19 cellular contexts compared by ENCODE assay signal in genomic region chr16:8516471-8516870, GRCh38.
DNase-seq lines count a peak whose midpoint lies in the region; ATAC-seq, FAIRE-seq and TF ChIP-seq lines count a peak whose summit lies in the region.
"Had no signal": no experiment of that assay in that cellular context is flagged by ENCODE, and none has a peak within 500 bp of the region (broad histone marks: within the 10 kb centered on the region; RNA-seq: fewer than 3 reads in every experiment).

No MANE protein-coding gene starts in this region.

- BruUV-seq in HepG2 (replicated peaks; lab: Mats Ljungman, UMichigan), result no TSS peak

- intact Hi-C loops in HepG2 (cut with micrococcal nuclease; ENCODE audit: unreplicated experiment) (no loop called here), right lobe of liver (cut with DNase I) (no loop called here), colonic mucosa (cut with DNase I) (no loop called here)

- H3K27me3 ChIP-seq in HepG2 (ENCODE audit: control insufficient read depth in 1 of 2, insufficient read depth in 2 of 2, low read length in 2 of 2), result peaks cover 0 to 57% of the 10 kb centered on the region in 2 experiments; a peak in 3 of 5 replicates
- H3K27me3 ChIP-seq in right lobe of liver, result no peaks in the 10 kb centered on the region
- no peaks in the 10 kb centered on the region for H3K27me3 ChIP-seq in colonic mucosa
- H3K27me3 ChIP-seq: BLaER1 treated with 17β-estradiol and CSF1 and Interleukin-3, amounts not matched to agents 10 nM and 100 nM had no signal

- no peaks in the 10 kb centered on the region for H3K79me2 ChIP-seq in HepG2 (ENCODE audit: insufficient read depth, low read length)

- no peak overlapping the region for H3K4me3 ChIP-seq in HepG2 (replicated peaks in 1 of 3; ENCODE audit: insufficient read depth in 1 of 3, low read depth in 2 of 3, low read length in 3 of 3)
- H3K4me3 ChIP-seq in right lobe of liver, result no peak overlapping the region
- H3K4me3 ChIP-seq in colonic mucosa, result no peak overlapping the region
- H3K4me3 ChIP-seq: A549; BLaER1 treated with 17β-estradiol and CSF1 and Interleukin-3, amounts not matched to agents 10 nM and 100 nM had no signal

- WGBS in HepG2 (ENCODE audit: low lambda C conversion rate), result 51% methylated on average over 3 of the region's 3 CpGs
- 92% methylated on average over 3 of the region's 3 CpGs for WGBS in right lobe of liver (ENCODE audit: insufficient coverage, low coverage, low lambda C conversion rate, missing lambda C conversion rate)

- H4K20me1 ChIP-seq in HepG2 (ENCODE audit: insufficient read depth, low read length), result no peaks in the 10 kb centered on the region
- H4K20me1 ChIP-seq: BLaER1 treated with 17β-estradiol and CSF1 and Interleukin-3, amounts not matched to agents 10 nM and 100 nM had no signal

- no peak for TF ChIP-seq RAD21 in HepG2 (CRISPR knock-in tag; IDR thresholded peaks at IDR 0.05)

- H3K27ac ChIP-seq in HepG2 (ENCODE audit: extremely low read length, insufficient read depth, low read length), result no peak overlapping the region
- H3K27ac ChIP-seq in right lobe of liver, result no peak overlapping the region
- H3K27ac ChIP-seq in colonic mucosa, result peak overlapping the region; percentile 38
- H3K27ac ChIP-seq: 22Rv1; A549; BLaER1 treated with 17β-estradiol and CSF1 and Interleukin-3, amounts not matched to agents 10 nM and 100 nM; C4-2B had no signal

- FAIRE-seq in HepG2 (lab: Jason Lieb, UNC), result no peak
- FAIRE-seq: A549, D721Med, G401.6, GM12891 had no signal

- H2AFZ ChIP-seq in HepG2 (ENCODE audit: low read length), result no peak overlapping the region

- H3K9ac ChIP-seq in HepG2 (ENCODE audit: insufficient read depth, low read depth, low read length) (no peak overlapping the region), colonic mucosa (ENCODE audit: low read depth in 2 of 2, low read length in 2 of 2) (no peak overlapping the region)
- H3K9ac ChIP-seq: BLaER1 treated with 17β-estradiol and CSF1 and Interleukin-3, amounts not matched to agents 10 nM and 100 nM had no signal

- in situ Hi-C loops in HepG2 (cut with HindIII; ENCODE audit: extremely low pct_ligation_motif_present, low pct_unique_long_range_greater_than_20kb), result no loop called here

- H3K9me3 ChIP-seq in HepG2 (ENCODE audit: low read length) (no peaks in the 10 kb centered on the region), right lobe of liver (no peaks in the 10 kb centered on the region), colonic mucosa (no peaks in the 10 kb centered on the region)
- H3K9me3 ChIP-seq: A549, Caco-2 had no signal

- H3K36me3 ChIP-seq in HepG2 (replicated peaks in 1 of 2; ENCODE audit: control insufficient read depth in 1 of 2, insufficient read depth in 2 of 2, low read length in 2 of 2) (no peaks in the 10 kb centered on the region), right lobe of liver (no peaks in the 10 kb centered on the region), colonic mucosa (no peaks in the 10 kb centered on the region)
- H3K36me3 ChIP-seq: BLaER1 treated with 17β-estradiol and CSF1 and Interleukin-3, amounts not matched to agents 10 nM and 100 nM had no signal

- no peak for TF ChIP-seq CTCF in HepG2 (CRISPR knock-in tag; IDR thresholded peaks at IDR 0.05)
- no peak for TF ChIP-seq CTCF in right lobe of liver (IDR thresholded peaks at IDR 0.05)
- TF ChIP-seq CTCF in colonic mucosa (IDR thresholded peaks at IDR 0.05), result no peak

- no peak overlapping the region for H3K4me2 ChIP-seq in HepG2 (ENCODE audit: low read depth, low read length)
- H3K4me2 ChIP-seq: A549; BLaER1 treated with 17β-estradiol and CSF1 and Interleukin-3, amounts not matched to agents 10 nM and 100 nM had no signal

- DNase-seq in HepG2 (ENCODE audit: low spot score) (no peak), right lobe of liver (no peak), colonic mucosa (no peak), NCI-H774 (lab: John Stamatoyannopoulos, UW) (no peak), KG1 (lab: John Stamatoyannopoulos, UW) (no peak)
- DNase-seq: AML-193; Caco-2; Calu3; CD4-positive, alpha-beta T cell; CD8-positive, alpha-beta T cell; DMS79 treated with DMSO at 0.1 percent for 48 hours; GF-D8 had no signal

- CTCF ChIA-PET in HepG2 (lab: Yijun Ruan, JAX; ENCODE audit: low intra/inter-chr PET ratio, low total read pairs), result no interaction called here

- no peaks in the 10 kb centered on the region for H3K4me1 ChIP-seq in HepG2 (ENCODE audit: insufficient read depth, low read length)
- H3K4me1 ChIP-seq in right lobe of liver, result no peaks in the 10 kb centered on the region
- no peaks in the 10 kb centered on the region for H3K4me1 ChIP-seq in colonic mucosa
- H3K4me1 ChIP-seq: A549, Caco-2 had no signal

- TF ChIP-seq EP300 in HepG2 (IDR thresholded peaks at IDR 0.05; ENCODE audit: low read depth in 2 of 2, low read length in 2 of 2), result no peak
- TF ChIP-seq EP300 in HepG2 (CRISPR knock-in tag; IDR thresholded peaks at IDR 0.05; ENCODE audit: borderline replicate concordance), result no peak

- ATAC-seq in HepG2, result no peak
- ATAC-seq in right lobe of liver, result no peak
- ATAC-seq: A549; CD8-positive, alpha-beta T cell had no signal

- no peak for TF ChIP-seq POLR2A in HepG2 (IDR thresholded peaks at IDR 0.05; ENCODE audit: insufficient read depth in 1 of 2, low read depth in 2 of 2, low read length in 2 of 2)
- no peak for TF ChIP-seq POLR2A in right lobe of liver (IDR thresholded peaks at IDR 0.05)

- POLR2A ChIA-PET in HepG2 (lab: Yijun Ruan, JAX), result no interaction called here

TF ChIP-seq in HepG2, 621 proteins besides CTCF, POLR2A, EP300 and RAD21:
- TF ChIP-seq, protein P1, sequence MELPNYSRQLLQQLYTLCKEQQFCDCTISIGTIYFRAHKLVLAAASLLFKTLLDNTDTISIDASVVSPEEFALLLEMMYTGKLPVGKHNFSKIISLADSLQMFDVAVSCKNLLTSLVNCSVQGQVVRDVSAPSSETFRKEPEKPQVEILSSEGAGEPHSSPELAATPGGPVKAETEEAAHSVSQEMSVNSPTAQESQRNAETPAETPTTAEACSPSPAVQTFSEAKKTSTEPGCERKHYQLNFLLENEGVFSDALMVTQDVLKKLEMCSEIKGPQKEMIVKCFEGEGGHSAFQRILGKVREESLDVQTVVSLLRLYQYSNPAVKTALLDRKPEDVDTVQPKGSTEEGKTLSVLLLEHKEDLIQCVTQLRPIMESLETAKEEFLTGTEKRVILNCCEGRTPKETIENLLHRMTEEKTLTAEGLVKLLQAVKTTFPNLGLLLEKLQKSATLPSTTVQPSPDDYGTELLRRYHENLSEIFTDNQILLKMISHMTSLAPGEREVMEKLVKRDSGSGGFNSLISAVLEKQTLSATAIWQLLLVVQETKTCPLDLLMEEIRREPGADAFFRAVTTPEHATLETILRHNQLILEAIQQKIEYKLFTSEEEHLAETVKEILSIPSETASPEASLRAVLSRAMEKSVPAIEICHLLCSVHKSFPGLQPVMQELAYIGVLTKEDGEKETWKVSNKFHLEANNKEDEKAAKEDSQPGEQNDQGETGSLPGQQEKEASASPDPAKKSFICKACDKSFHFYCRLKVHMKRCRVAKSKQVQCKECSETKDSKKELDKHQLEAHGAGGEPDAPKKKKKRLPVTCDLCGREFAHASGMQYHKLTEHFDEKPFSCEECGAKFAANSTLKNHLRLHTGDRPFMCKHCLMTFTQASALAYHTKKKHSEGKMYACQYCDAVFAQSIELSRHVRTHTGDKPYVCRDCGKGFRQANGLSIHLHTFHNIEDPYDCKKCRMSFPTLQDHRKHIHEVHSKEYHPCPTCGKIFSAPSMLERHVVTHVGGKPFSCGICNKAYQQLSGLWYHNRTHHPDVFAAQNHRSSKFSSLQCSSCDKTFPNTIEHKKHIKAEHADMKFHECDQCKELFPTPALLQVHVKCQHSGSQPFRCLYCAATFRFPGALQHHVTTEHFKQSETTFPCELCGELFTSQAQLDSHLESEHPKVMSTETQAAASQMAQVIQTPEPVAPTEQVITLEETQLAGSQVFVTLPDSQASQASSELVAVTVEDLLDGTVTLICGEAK (IDR thresholded peaks at IDR 0.05), result no peak
- TF ChIP-seq, protein P1 (CRISPR knock-in tag; IDR thresholded peaks at IDR 0.05), result peak; percentile 94
- no peak for TF ChIP-seq ZNF260 (CRISPR knock-in tag; IDR thresholded peaks at IDR 0.05; ENCODE audit: borderline replicate concordance, low read depth)
